Comparison of ENCODE assay signal across 10 cellular contexts in genomic region chr2:113211226-113212105, GRCh38. TPM values are rescaled to one million over a fixed set of nuclear protein-coding genes. Genes with fewer than 3 reads are reported as not detected.
A peak's percentile ranks its signal among the peaks of the same experiment; 100 is the strongest.
DNase-seq lines count a peak whose midpoint lies in the region; ATAC-seq and TF ChIP-seq lines count a peak whose summit lies in the region.
"Had no signal": no experiment of that assay in that cellular context is flagged by ENCODE, and none has a peak within 500 bp of the region (broad histone marks: within the 10 kb centered on the region; RNA-seq: fewer than 3 reads in every experiment).

No MANE protein-coding gene starts in this region.

- no peaks in the 10 kb centered on the region for H3K9me3 Mint-ChIP-seq in osteocyte (ENCODE audit: unreplicated experiment)

- no peaks in the 10 kb centered on the region for H3K27me3 Mint-ChIP-seq in osteocyte (ENCODE audit: unreplicated experiment)

- H3K4me3 ChIP-seq in BLaER1 treated with 17β-estradiol and CSF1 and Interleukin-3, amounts not matched to agents 10 nM and 100 nM: peak overlapping the region in 4 of 10 experiments; percentile 6 to 26 (median 12); a peak in 2 of 20 replicates
- peak overlapping the region; percentile 3 for H3K4me3 ChIP-seq in fibroblast of villous mesenchyme (ENCODE audit: low read depth, low read length)

- POLR2A ChIA-PET in RWPE1 (lab: Yijun Ruan, JAX; ENCODE audit: low non-redundant PET): interaction anchor here (0.5 kb wide), 1 partner anchor 18 kb away, joined by 3 read pairs; no protein-coding TSS in a partner anchor

- peak overlapping the region in 8 of 11 experiments; percentile 3 to 74 (median 48); a peak in 13 of 22 replicates for H3K9ac ChIP-seq in BLaER1 treated with 17β-estradiol and CSF1 and Interleukin-3, amounts not matched to agents 10 nM and 100 nM

- peaks cover 51 to 63% (median 58%) of the 10 kb centered on the region in 10 experiments for H3K4me1 ChIP-seq in BLaER1 treated with 17β-estradiol and CSF1 and Interleukin-3, amounts not matched to agents 10 nM and 100 nM

- peak overlapping the region in 9 of 11 experiments; percentile 20 to 84 (median 47); a peak in 13 of 22 replicates for H3K27ac ChIP-seq in BLaER1 treated with 17β-estradiol and CSF1 and Interleukin-3, amounts not matched to agents 10 nM and 100 nM
- peak overlapping the region; percentile 75 for H3K27ac ChIP-seq in RWPE1

- H3K36me3 Mint-ChIP-seq in osteocyte (ENCODE audit: unreplicated experiment): no peaks in the 10 kb centered on the region

- peaks cover 0 to 29% (median 5%) of the 10 kb centered on the region in 11 experiments; a peak in 8 of 22 replicates for H3K27me3 ChIP-seq in BLaER1 treated with 17β-estradiol and CSF1 and Interleukin-3, amounts not matched to agents 10 nM and 100 nM

- no peaks in the 10 kb centered on the region for H3K9me3 ChIP-seq in BLaER1 treated with 17β-estradiol and CSF1 and Interleukin-3, amounts not matched to agents 10 nM and 100 nM (replicated peaks in 1 of 11)

- H3K36me3 ChIP-seq in BLaER1 treated with 17β-estradiol and CSF1 and Interleukin-3, amounts not matched to agents 10 nM and 100 nM: no peaks in the 10 kb centered on the region

- no peak overlapping the region for H3K4me3 Mint-ChIP-seq in osteocyte (ENCODE audit: unreplicated experiment)

- no peak for TF ChIP-seq CTCF in RWPE1 (conservative IDR thresholded peaks at IDR 0.05; ENCODE audit: low read depth)
- no peak for TF ChIP-seq CTCF in fibroblast of villous mesenchyme (IDR thresholded peaks at IDR 0.05; ENCODE audit: insufficient read depth, low read depth, low read length)
- TF ChIP-seq CTCF in osteocyte (IDR thresholded peaks at IDR 0.05): no peak

- DNase-seq in RWPE1 (ENCODE audit: low spot score): peak; percentile 88
- DNase-seq in fibroblast of villous mesenchyme (ENCODE audit: low read depth): peak; percentile 94
- DNase-seq in osteocyte (ENCODE audit: extremely low spot score, unreplicated experiment): no peak
- DNase-seq in NCI-H345 treated with DMSO at 0.1 percent for 48 hours (lab: John Stamatoyannopoulos, UW; ENCODE audit: unreplicated experiment): no peak
- no peak for DNase-seq in GOT3 (lab: John Stamatoyannopoulos, UW)
- DNase-seq in COLO668 (lab: John Stamatoyannopoulos, UW; ENCODE audit: unreplicated experiment): no peak
- DNase-seq: activated CD4-positive, alpha-beta T cell treated with anti-CD3 and anti-CD28 coated beads for 1 hour; NCI-H524 treated with DMSO at 0.1 percent for 48 hours had no signal

- no peak for ATAC-seq in GM19463 (IDR thresholded peaks at IDR 0.05; ENCODE audit: unreplicated experiment)

- peak overlapping the region; percentile 69 to 96 (median 83) for H3K4me2 ChIP-seq in BLaER1 treated with 17β-estradiol and CSF1 and Interleukin-3, amounts not matched to agents 10 nM and 100 nM

- peak overlapping the region; percentile 91 for H3K27ac Mint-ChIP-seq in osteocyte (ENCODE audit: unreplicated experiment)

- peaks cover 69% of the 10 kb centered on the region for H3K4me1 Mint-ChIP-seq in osteocyte (ENCODE audit: unreplicated experiment)

- H4K20me1 ChIP-seq in BLaER1 treated with 17β-estradiol and CSF1 and Interleukin-3, amounts not matched to agents 10 nM and 100 nM: no peaks in the 10 kb centered on the region

- CTCF ChIA-PET in RWPE1 (lab: Yijun Ruan, JAX): interaction anchor here (1.2 kb wide), 1 partner anchor 33 kb away, joined by 3 read pairs; no protein-coding TSS in a partner anchor

RNA-seq across cellular contexts. Expression of gene PSD4, which starts 37.7 kb away (rescaled TPM):
- 2.9 and 4.7 TPM in 2 replicates for total RNA-seq in fibroblast of villous mesenchyme
- 6.3 and 8.9 TPM in 2 replicates for total RNA-seq in osteocyte

Comparison
In these comparisons a context has a peak if more than half of its experiments do, and no peak if none do; other contexts are left out.
1. DNase-seq: peak in RWPE1 (single experiment) and fibroblast of villous mesenchyme (single experiment); none in osteocyte (single experiment), NCI-H345 treated with DMSO at 0.1 percent for 48 hours (single experiment), GOT3 (single experiment) and COLO668 (single experiment).